Comparison of ENCODE assay signal across 13 cellular contexts in the genomic region with DNA sequence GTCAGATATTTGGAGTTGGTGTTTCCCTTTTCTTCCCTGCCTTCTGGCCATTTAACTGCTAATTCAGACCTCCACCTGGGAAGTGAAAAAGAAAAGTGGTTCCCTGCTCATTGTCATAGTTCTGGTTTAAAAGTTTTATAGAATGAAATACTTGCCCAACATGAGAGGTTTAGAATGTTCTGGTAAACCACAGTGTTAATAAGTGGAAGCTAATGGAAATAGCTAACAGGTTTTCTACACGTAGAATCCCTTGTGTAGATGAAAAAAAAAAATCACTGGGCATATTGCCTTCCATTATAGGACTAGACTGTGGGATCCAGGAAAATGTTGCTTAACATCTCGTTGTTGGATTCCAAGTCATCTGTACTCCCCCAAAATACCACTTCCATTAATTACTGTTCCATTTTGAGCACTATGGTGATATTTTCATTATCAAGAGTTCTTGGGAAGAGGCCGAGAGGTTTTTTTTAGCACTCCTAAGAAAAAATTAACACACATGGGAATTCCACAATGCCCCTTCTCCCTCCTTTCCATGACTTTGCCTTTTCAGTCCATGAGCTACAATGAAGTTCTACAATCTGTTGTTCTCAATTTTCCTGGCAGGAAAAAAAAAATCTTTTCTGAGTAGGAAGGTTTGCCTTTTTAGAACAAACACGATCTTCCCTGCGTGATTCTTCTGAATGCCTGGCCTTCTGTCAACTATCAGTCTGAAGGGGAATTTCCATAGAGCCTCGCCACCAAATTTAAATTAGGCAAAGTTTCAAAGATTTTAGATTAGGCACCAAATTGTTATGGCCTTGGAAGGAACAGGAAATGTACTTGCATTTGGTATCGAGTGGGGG.
DNase-seq lines count a peak whose midpoint lies in the region; ATAC-seq and TF ChIP-seq lines count a peak whose summit lies in the region.
"Had no signal": no experiment of that assay in that cellular context is flagged by ENCODE, and none has a peak within 500 bp of the region (broad histone marks: within the 10 kb centered on the region; RNA-seq: fewer than 3 reads in every experiment).

No MANE protein-coding gene starts in this region.

- DNase-seq in OCI-M1 (lab: John Stamatoyannopoulos, UW) (peak; percentile 24), colonic mucosa (no peak), left lung (no peak), suprapubic skin (ENCODE audit: low spot score in 2 of 2) (no peak), Calu3 (no peak), SK-N-DZ (ENCODE audit: low spot score) (no peak), posterior cingulate gyrus (no peak)
- DNase-seq: activated naive CD4-positive, alpha-beta T cell; EL; NK-92 treated with Interleukin-12 subunit alpha and Interleukin-12 subunit beta, amount 100 ng/mL, for 24 hours had no signal

- no peak overlapping the region for H3K4me3 Mint-ChIP-seq in Calu3 (ENCODE audit: low read depth, unreplicated experiment)

- no peaks in the 10 kb centered on the region for H3K27me3 ChIP-seq in colonic mucosa
- no peaks in the 10 kb centered on the region for H3K27me3 ChIP-seq in left lung
- no peaks in the 10 kb centered on the region for H3K27me3 ChIP-seq in suprapubic skin
- H3K27me3 ChIP-seq: cardiac muscle cell had no signal

- H3K36me3 ChIP-seq in colonic mucosa (no peaks in the 10 kb centered on the region), left lung (peaks cover 0 to 8% of the 10 kb centered on the region in 2 donors), suprapubic skin (no peaks in the 10 kb centered on the region)
- H3K36me3 ChIP-seq: cardiac muscle cell had no signal

- H3K4me1 ChIP-seq in colonic mucosa (no peaks in the 10 kb centered on the region), left lung (peaks cover 8 to 10% of the 10 kb centered on the region in 2 donors), suprapubic skin (peaks cover 24% of the 10 kb centered on the region)

- ATAC-seq in left lung = peak; percentile 48
- no peak for ATAC-seq in HG03045 (IDR thresholded peaks at IDR 0.05; ENCODE audit: unreplicated experiment)

- CTCF ChIA-PET in Calu3 (lab: Charles Lee) = no interaction called here

- WGBS in suprapubic skin = 12% methylated on average over 7 of the region's 7 CpGs

- TF ChIP-seq CTCF in colonic mucosa (IDR thresholded peaks at IDR 0.05) = no peak
- no peak for TF ChIP-seq CTCF in left lung (IDR thresholded peaks at IDR 0.05)
- no peak for TF ChIP-seq CTCF in suprapubic skin (IDR thresholded peaks at IDR 0.05)
- TF ChIP-seq CTCF in Calu3 (IDR thresholded peaks at IDR 0.05; ENCODE audit: unreplicated experiment) = no peak

- no peaks in the 10 kb centered on the region for H3K4me1 Mint-ChIP-seq in Calu3 (ENCODE audit: low read depth, unreplicated experiment)

- H3K27ac Mint-ChIP-seq in Calu3 (ENCODE audit: unreplicated experiment) = no peak overlapping the region

- H3K9me3 Mint-ChIP-seq in Calu3 (ENCODE audit: low read depth, unreplicated experiment) = no peaks in the 10 kb centered on the region

- TF ChIP-seq EP300 in suprapubic skin (IDR thresholded peaks at IDR 0.05) = no peak

- H3K9me3 ChIP-seq in colonic mucosa (no peaks in the 10 kb centered on the region), left lung (no peaks in the 10 kb centered on the region), suprapubic skin (no peaks in the 10 kb centered on the region)

- no TSS peak for BruUV-seq in Calu3 (replicated peaks; lab: Mats Ljungman, UMichigan)

- H3K27ac ChIP-seq in colonic mucosa (peak overlapping the region; percentile 32), left lung (peak overlapping the region; percentile 33 to 49), suprapubic skin (peak overlapping the region; percentile 48)
- H3K27ac ChIP-seq: C4-2B, cardiac muscle cell had no signal

- intact Hi-C loops in colonic mucosa (cut with DNase I) = no loop called here
- intact Hi-C loops in left lung (cut with DNase I) = no loop called here
- intact Hi-C loops in Calu3 (cut with micrococcal nuclease; ENCODE audit: unreplicated experiment) = no loop called here
- intact Hi-C loops in posterior cingulate gyrus (cut with DNase I) = no loop called here

- no peaks in the 10 kb centered on the region for H3K36me3 Mint-ChIP-seq in Calu3 (ENCODE audit: insufficient read depth, unreplicated experiment)

- no peak overlapping the region for H3K9ac ChIP-seq in colonic mucosa (ENCODE audit: low read depth in 2 of 2, low read length in 2 of 2)

- no peak for TF ChIP-seq POLR2A in suprapubic skin (IDR thresholded peaks at IDR 0.05)

- H3K27me3 Mint-ChIP-seq in Calu3 (ENCODE audit: unreplicated experiment) = peaks cover 50% of the 10 kb centered on the region

- H3K4me3 ChIP-seq in colonic mucosa = no peak overlapping the region
- no peak overlapping the region for H3K4me3 ChIP-seq in left lung
- no peak overlapping the region for H3K4me3 ChIP-seq in suprapubic skin
- H3K4me3 ChIP-seq: cardiac muscle cell had no signal
